ENCODE assay signal across 10 cellular contexts in the genomic region with DNA sequence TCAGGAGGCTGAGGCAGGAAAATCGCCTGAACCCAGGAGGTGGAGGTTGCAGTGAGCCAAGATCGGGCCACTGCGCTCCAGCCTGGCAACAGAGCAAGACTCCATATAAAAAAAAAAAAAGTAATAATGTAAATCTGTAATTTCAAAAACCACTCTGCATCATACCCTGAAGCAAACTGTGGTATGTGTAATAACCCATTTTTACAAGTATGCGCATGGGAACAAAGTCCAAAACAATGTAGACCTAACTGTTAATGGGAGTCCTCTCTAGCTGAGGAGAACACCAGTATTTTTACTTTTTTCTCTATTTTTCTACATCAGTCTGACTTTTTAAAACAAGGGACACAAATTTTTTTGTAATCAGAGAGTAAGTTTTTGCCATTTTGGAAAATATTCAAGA.
"Had no signal": no experiment of that assay in that cellular context is flagged by ENCODE, and none has a peak within 500 bp of the region (broad histone marks: within the 10 kb centered on the region; RNA-seq: fewer than 3 reads in every experiment).

No MANE protein-coding gene starts in this region.

- H3K9me3 Mint-ChIP-seq: HFFc6 had no signal

- H2AFZ ChIP-seq: GM23248 had no signal

- H3K9me3 ChIP-seq: HAP-1 had no signal

- H3K36me3 ChIP-seq: HAP-1 had no signal

- H3K27ac Mint-ChIP-seq: HFFc6 had no signal

- DNase-seq: GM23248, GOT3, H7, HFFc6, IMR-90, KG1 had no signal

- H3K27ac ChIP-seq: GM23248, HL-60 had no signal

- FAIRE-seq: K562 had no signal

- H3K4me3 ChIP-seq: GM23248, HAP-1, K562 had no signal

- H3K9ac ChIP-seq: GM23248 had no signal

- ATAC-seq: HCT116, K562 had no signal

- H3K4me3 Mint-ChIP-seq: HFFc6 had no signal
